20 cellular contexts compared by ENCODE assay signal in the genomic region with DNA sequence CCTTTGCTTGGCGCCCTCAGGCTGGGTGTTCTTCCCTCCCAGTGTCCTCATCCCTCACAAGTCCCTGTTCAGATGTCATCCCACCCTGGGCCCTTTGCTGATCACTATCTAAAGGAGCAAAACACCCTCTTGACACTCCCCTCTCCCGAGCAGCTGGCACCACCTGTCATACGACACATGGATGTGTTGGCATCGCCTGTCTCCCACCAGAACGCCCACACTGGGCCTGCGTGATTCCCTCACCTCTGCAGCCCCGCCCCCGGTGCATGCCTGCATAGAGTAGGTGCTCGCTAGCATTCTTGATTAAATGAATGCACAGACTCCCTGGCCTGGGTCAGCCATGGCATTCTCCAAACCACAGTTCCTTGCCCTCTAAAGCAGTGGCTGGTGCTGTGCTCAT.
"Had no signal": no experiment of that assay in that cellular context is flagged by ENCODE, and none has a peak within 500 bp of the region (broad histone marks: within the 10 kb centered on the region; RNA-seq: fewer than 3 reads in every experiment).

No MANE protein-coding gene starts in this region.

- H3K27ac ChIP-seq: cardiac muscle cell, dorsolateral prefrontal cortex, foreskin keratinocyte, psoas muscle, right lobe of liver, stomach, thoracic aorta, upper lobe of right lung had no signal

- H3K9me3 Mint-ChIP-seq: activated CD4-positive, alpha-beta memory T cell treated with anti-CD3 and anti-CD28 coated beads, Interleukin-2, amount 10 ng/mL, durations not matched to agents 7 days and 5 days; endodermal cell; neural crest cell had no signal

- H3K4me3 Mint-ChIP-seq: activated CD4-positive, alpha-beta memory T cell treated with anti-CD3 and anti-CD28 coated beads, Interleukin-2, amount 10 ng/mL, durations not matched to agents 7 days and 5 days; activated CD8-positive, alpha-beta memory T cell treated with anti-CD3 and anti-CD28 coated beads, Interleukin-2, amount 10 ng/mL, durations not matched to agents 7 days and 5 days; activated naive CD8-positive, alpha-beta T cell; endodermal cell; neural crest cell had no signal

- H3K27ac Mint-ChIP-seq: activated CD4-positive, alpha-beta memory T cell treated with anti-CD3 and anti-CD28 coated beads, Interleukin-2, amount 10 ng/mL, durations not matched to agents 7 days and 5 days; activated CD8-positive, alpha-beta memory T cell treated with anti-CD3 and anti-CD28 coated beads, Interleukin-2, amount 10 ng/mL, durations not matched to agents 7 days and 5 days; activated naive CD8-positive, alpha-beta T cell; endodermal cell had no signal

- H3K4me1 Mint-ChIP-seq: activated CD8-positive, alpha-beta memory T cell treated with anti-CD3 and anti-CD28 coated beads, Interleukin-2, amount 10 ng/mL, durations not matched to agents 7 days and 5 days had no signal

- ATAC-seq: activated CD8-positive, alpha-beta memory T cell treated with anti-CD3 and anti-CD28 coated beads, Interleukin-2, amount 10 ng/mL, durations not matched to agents 7 days and 5 days; foreskin keratinocyte; left colon; psoas muscle; right lobe of liver; upper lobe of right lung had no signal

- H3K9me3 ChIP-seq: psoas muscle, right lobe of liver, stomach, thoracic aorta, upper lobe of right lung had no signal

- H3K27me3 ChIP-seq: cardiac muscle cell, dorsolateral prefrontal cortex, foreskin keratinocyte, right lobe of liver, stomach, upper lobe of right lung had no signal

- DNase-seq: activated CD4-positive, alpha-beta memory T cell treated with anti-CD3 and anti-CD28 coated beads, Interleukin-2, amount 10 ng/mL, durations not matched to agents 7 days and 5 days; activated CD4-positive, alpha-beta T cell treated with anti-CD3 and anti-CD28 coated beads for 48 hours; activated CD4-positive, CD25-positive, alpha-beta regulatory T cell; activated CD8-positive, alpha-beta memory T cell treated with anti-CD3 and anti-CD28 coated beads, Interleukin-2, amount 10 ng/mL, durations not matched to agents 7 days and 5 days; dorsolateral prefrontal cortex; endodermal cell; foreskin keratinocyte; hippocampal formation; islet precursor cell; left colon; psoas muscle; right lobe of liver; stimulated activated CD4-positive, alpha-beta T cell treated with anti-CD3 and anti-CD28 coated beads, Interleukin-4, amount 100 ng/mL, for 1 hour; stomach; upper lobe of right lung had no signal

- H3K4me3 ChIP-seq: cardiac muscle cell, dorsolateral prefrontal cortex, psoas muscle, right lobe of liver, smooth muscle cell, stomach, thoracic aorta, upper lobe of right lung had no signal

- H3K36me3 ChIP-seq: cardiac muscle cell, right lobe of liver, stomach, thoracic aorta, upper lobe of right lung had no signal

- H3K27me3 Mint-ChIP-seq: activated CD4-positive, alpha-beta memory T cell treated with anti-CD3 and anti-CD28 coated beads, Interleukin-2, amount 10 ng/mL, durations not matched to agents 7 days and 5 days; activated CD8-positive, alpha-beta memory T cell treated with anti-CD3 and anti-CD28 coated beads, Interleukin-2, amount 10 ng/mL, durations not matched to agents 7 days and 5 days; activated naive CD8-positive, alpha-beta T cell had no signal

- H3K36me3 Mint-ChIP-seq: activated naive CD8-positive, alpha-beta T cell had no signal

- H3K4me1 ChIP-seq: foreskin keratinocyte had no signal
